ENCODE assay signal across 1 cellular context in the genomic region with DNA sequence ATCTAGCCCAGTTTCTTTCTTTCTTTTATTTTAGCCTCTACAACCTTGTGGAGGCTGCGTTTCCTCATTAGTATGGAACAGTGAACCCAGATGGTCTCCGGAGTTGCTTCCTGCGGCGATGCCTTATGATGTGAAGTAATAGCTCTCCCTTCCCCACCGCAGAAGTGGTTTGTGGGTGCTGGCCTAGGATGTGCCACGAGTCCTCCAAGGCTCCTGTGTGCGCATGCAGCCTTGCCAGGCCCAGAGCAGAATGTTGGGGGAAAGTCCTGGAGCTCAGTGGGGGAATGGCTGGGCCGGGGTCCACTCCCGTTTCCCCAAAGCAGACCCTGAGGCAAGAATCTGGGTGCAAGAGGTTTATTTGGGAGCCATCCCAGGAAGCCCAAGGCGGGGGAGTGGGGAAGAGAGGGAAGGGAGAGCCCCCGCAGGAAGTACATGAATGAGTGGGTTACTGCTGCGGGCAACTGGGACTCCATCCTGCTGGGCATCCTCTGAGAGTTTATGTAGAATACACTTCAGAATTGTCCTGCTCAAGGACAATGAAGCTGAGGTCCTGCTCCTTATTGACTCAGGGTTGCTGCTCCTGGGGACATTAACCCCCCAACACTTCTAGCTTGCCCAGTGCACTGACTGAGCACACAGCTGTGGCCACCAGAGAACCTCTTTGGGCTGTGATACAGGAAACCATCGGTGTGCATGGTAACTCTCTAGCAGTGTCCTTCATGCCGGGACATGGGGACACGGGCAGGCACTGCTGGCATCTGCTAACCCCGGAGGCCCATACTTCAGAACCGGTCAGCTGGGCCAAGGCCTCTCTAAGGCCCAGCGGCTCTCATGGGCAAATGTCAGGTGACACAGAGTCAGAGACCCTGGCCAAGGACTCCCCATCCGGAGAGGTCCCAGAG.
TF ChIP-seq lines count a peak whose summit lies in the region.

No MANE protein-coding gene starts in this region.

TF ChIP-seq in IMR-90, 13 proteins besides CTCF, POLR2A, EP300 and RAD21:
- TF ChIP-seq RFX5 (IDR thresholded peaks at IDR 0.05; ENCODE audit: low read depth, low read length) (no peak), RCOR1 (IDR thresholded peaks at IDR 0.05; ENCODE audit: insufficient replicate concordance, low read length) (no peak), FOS (IDR thresholded peaks at IDR 0.05; ENCODE audit: low read depth, low read length) (no peak), USF2 (IDR thresholded peaks at IDR 0.05; ENCODE audit: low read depth, low read length) (no peak), CEBPB (IDR thresholded peaks at IDR 0.05; ENCODE audit: low read depth, low read length) (no peak), BHLHE40 (IDR thresholded peaks at IDR 0.05; ENCODE audit: low read depth, low read length) (no peak), MAFK (IDR thresholded peaks at IDR 0.05; ENCODE audit: low read depth, low read length) (no peak)
TF ChIP-seq in IMR-90: peak in this region for 0.
